17 cellular contexts compared by ENCODE assay signal in the genomic region with DNA sequence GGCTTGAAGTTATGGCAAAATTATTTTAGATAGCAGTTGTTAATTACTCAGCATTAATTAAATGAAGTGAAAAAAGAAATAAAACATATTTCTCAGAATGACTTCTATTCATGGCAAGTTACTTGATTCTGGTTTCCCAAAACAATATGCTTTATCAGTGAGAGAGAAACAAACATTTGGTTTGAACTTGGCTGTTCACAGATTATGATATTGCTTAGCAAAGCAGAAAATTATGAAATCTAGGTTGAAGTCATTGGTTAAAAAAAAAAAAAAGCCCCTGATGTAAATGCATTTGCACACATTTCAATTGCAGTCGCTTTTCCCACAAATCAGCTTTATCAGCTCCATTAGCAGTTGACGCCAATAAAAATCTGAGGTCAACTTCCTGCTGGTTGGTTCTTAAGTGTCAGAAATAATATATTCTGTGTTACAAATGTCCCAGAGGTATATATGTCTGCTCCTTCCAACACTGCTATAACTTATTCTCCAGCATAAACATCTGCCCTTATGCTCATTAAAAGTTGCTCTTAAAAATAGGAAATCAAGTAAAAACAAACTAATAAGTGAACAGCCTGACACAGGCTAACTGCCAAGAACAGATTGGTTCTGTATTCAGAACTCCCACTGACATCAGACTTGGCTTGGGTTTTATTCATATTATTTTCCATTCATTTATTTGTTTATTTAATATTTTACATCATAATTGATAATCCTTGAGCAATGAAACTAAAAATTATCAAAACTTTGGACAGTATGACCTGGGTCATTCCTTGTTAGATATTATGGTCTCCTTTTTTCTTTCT.
"Had no signal": no experiment of that assay in that cellular context is flagged by ENCODE, and none has a peak within 500 bp of the region (broad histone marks: within the 10 kb centered on the region; RNA-seq: fewer than 3 reads in every experiment).

No MANE protein-coding gene starts in this region.

- H3K27ac ChIP-seq: cardiac muscle cell, colonic mucosa, left lung, parathyroid adenoma, transverse colon had no signal

- H3K4me1 ChIP-seq: colonic mucosa, left lung, parathyroid adenoma, transverse colon had no signal

- DNase-seq: activated CD4-positive, alpha-beta memory T cell treated with anti-CD3 and anti-CD28 coated beads for 36 hours; activated CD4-positive, alpha-beta T cell treated with anti-CD3 and anti-CD28 coated beads for 36 hours; activated naive CD4-positive, alpha-beta T cell treated with anti-CD3 and anti-CD28 coated beads, Interleukin-2, amount 50 U/mL, for 16 hours; activated T-cell treated with anti-CD3 and anti-CD28 coated beads, Interleukin-2, amount 50 U/mL, for 24 hours; colonic mucosa; foreskin fibroblast; left lung; naive thymus-derived CD8-positive, alpha-beta T cell; stimulated activated CD4-positive, alpha-beta T cell treated with anti-CD3 and anti-CD28 coated beads, Interleukin-15, amount 100 ng/mL, for 24 hours; stimulated activated CD4-positive, alpha-beta T cell treated with anti-CD3 and anti-CD28 coated beads, Interleukin-4, amount 100 ng/mL, for 1 hour; stimulated activated naive CD4-positive, alpha-beta T cell treated with Interleukin-2 at 50 U/mL for 16 hours; substantia nigra; T-helper 2 cell; transverse colon had no signal

- H3K36me3 ChIP-seq: cardiac muscle cell, colonic mucosa, left lung, transverse colon had no signal

- ATAC-seq: activated CD4-positive, alpha-beta T cell treated with anti-CD3 and anti-CD28 coated beads for 36 hours; esophagus mucosa; left lung; naive thymus-derived CD8-positive, alpha-beta T cell had no signal

- H3K27me3 ChIP-seq: cardiac muscle cell, colonic mucosa, left lung, transverse colon had no signal

- H3K9me3 ChIP-seq: colonic mucosa, left lung, transverse colon had no signal

- H3K4me3 ChIP-seq: cardiac muscle cell, colonic mucosa, left lung, transverse colon had no signal
